8 cellular contexts compared by ENCODE assay signal in the genomic region with DNA sequence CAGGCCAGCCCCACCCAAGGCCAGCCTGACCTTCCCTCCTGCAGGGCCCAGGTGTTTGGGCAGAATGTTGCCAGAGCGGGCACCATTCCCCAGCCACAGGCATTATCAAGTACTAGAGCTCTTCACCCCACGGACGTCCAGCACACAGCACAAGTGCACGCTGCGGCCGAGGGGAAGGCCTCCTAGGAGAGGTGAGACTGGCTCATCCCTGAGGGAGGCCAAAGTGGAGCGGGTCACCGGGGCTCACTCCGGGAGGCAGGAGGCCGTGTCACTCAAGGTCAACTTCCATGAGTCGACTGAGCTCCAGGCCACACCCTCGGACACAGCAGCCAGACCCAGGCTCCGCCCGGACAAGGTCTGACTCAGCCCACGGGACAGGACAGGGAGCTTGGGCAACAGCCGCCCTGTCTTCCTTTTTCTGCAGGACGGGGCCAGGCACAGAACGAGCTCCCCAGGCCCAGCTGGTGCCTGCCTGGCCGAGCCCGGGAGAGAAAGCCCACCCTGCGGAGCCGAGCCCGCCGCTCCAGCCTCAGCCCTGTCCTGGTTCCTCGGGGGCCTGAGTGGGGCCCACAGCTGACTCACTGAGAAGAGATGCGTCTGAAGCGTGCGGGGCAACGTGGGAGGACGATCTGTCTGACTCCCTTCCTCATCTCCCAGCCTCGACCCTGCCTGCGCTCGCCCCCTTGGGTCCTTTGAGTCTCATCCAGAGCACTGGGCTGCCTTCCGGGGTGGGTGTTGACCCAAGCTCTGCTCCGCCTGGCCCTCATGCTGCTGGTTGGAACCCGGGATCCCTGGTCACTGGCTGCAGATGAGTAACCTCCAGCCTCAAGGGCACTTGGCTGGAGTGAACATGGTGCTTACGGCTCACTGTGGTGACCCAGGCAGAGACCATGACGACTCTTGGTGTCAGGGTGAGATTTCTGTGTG. TPM values are rescaled to one million over a fixed set of nuclear protein-coding genes. Genes with fewer than 3 reads are reported as not detected.
DNase-seq lines count a peak whose midpoint lies in the region; ATAC-seq and TF ChIP-seq lines count a peak whose summit lies in the region.

No MANE protein-coding gene starts in this region.

- peak overlapping the region; percentile 1 to 69 (median 56) for H3K27ac ChIP-seq in right lobe of liver
- peak overlapping the region; percentile 77 for H3K27ac ChIP-seq in uterus

- peak; percentile 66 for TF ChIP-seq POLR2A in right lobe of liver (IDR thresholded peaks at IDR 0.05)
- peak; percentile 23 to 48 for TF ChIP-seq POLR2A in uterus (IDR thresholded peaks at IDR 0.05)

- DNase-seq in SIG-M5 treated with dmso at 0.1 percent for 504 hours (lab: John Stamatoyannopoulos, UW; ENCODE audit: unreplicated experiment) (peak; percentile 61), SIG-M5 (lab: John Stamatoyannopoulos, UW) (no peak), cardiac fibroblast (ENCODE audit: low read depth in 2 of 2) (peak; percentile 89 to 95), right lobe of liver (peak; percentile 95), uterus (peak; percentile 84 to 86), germinal center (ENCODE audit: low spot score) (no peak)

- H3K27me3 ChIP-seq in right lobe of liver (no peaks in the 10 kb centered on the region), uterus (no peaks in the 10 kb centered on the region)

- H3K4me1 ChIP-seq in right lobe of liver (peaks cover 0 to 17% (median 4%) of the 10 kb centered on the region in 4 donors), uterus (peaks cover 0 to 21% of the 10 kb centered on the region in 2 donors)

- TF ChIP-seq CTCF in cardiac fibroblast (IDR thresholded peaks at IDR 0.05; ENCODE audit: low read depth, low read length) (no peak), right lobe of liver (IDR thresholded peaks at IDR 0.05) (no peak), uterus (IDR thresholded peaks at IDR 0.05) (no peak)

- H3K9me3 ChIP-seq in right lobe of liver (no peaks in the 10 kb centered on the region), uterus (no peaks in the 10 kb centered on the region)

- intact Hi-C loops in right lobe of liver (cut with DNase I) (no loop called here), uterus (cut with DNase I; ENCODE audit: low total_unique reads) (no loop called here)

- H3K36me3 ChIP-seq in right lobe of liver (no peaks in the 10 kb centered on the region), uterus (no peaks in the 10 kb centered on the region)

- H3K4me3 ChIP-seq in cardiac fibroblast (replicated peaks in 1 of 2; ENCODE audit: low read depth in 2 of 2, low read length in 2 of 2) (peak overlapping the region in 1 of 2 donors; percentile 38), right lobe of liver (peak overlapping the region in 1 of 3 donors; percentile 24), uterus (peak overlapping the region in 1 of 2 donors; percentile 17)

- ATAC-seq in right lobe of liver (peak; percentile 87 to 92 (median 89)), HG03175 (IDR thresholded peaks at IDR 0.05; ENCODE audit: unreplicated experiment) (no peak), HG03025 (IDR thresholded peaks at IDR 0.05; ENCODE audit: low FRiP score, unreplicated experiment) (no peak)

- WGBS in right lobe of liver (ENCODE audit: insufficient coverage, low coverage, low lambda C conversion rate, missing lambda C conversion rate): 24% methylated on average over 5 of the region's 38 CpGs

RNA-seq across cellular contexts. Expression of a gene that starts 1.6 kb away (rescaled TPM):
- total RNA-seq in right lobe of liver (1 to 10 TPM; 2.9 to 9.0 (median 5.2) TPM), uterus (10 to 100 TPM in 1 of 4 donors, 1 to 10 TPM in 3; 1.2 to 12.6 (median 2.8) TPM)

RNA-seq across cellular contexts. Expression of a gene that starts 13.0 kb away (rescaled TPM):
- 1 to 10 TPM; 6.9 to 9.2 (median 8.4) TPM for total RNA-seq in right lobe of liver
- 1 to 10 TPM in 2 of 4 donors, not detected in 2; 4.6 to 9.9 TPM for total RNA-seq in uterus

RNA-seq across cellular contexts. Expression of a gene that starts 13.2 kb away (rescaled TPM):
- 100 to 1,000 TPM in 4 of 6 experiments, 10 to 100 TPM in 2; 78.2 to 225 (median 162) TPM for total RNA-seq in right lobe of liver
- total RNA-seq in uterus: 100 to 1,000 TPM in 1 of 4 donors, 10 to 100 TPM in 3; 24.1 to 168 (median 64.2) TPM

RNA-seq across cellular contexts. Expression of a gene that starts 18.3 kb away (rescaled TPM):
- total RNA-seq in right lobe of liver (10 to 100 TPM; 13.0 to 23.5 (median 14.7) TPM), uterus (10 to 100 TPM; 17.7 to 80.6 (median 53.4) TPM)

Comparison
In these comparisons a context has a peak if more than half of its experiments do, and no peak if none do; other contexts are left out.
1. DNase-seq: peak in SIG-M5 treated with dmso at 0.1 percent for 504 hours (single experiment), cardiac fibroblast (2 of 2), right lobe of liver (3 of 3) and uterus (2 of 2); none in SIG-M5 (single experiment) and germinal center (single experiment).
2. ATAC-seq: peak in right lobe of liver (4 of 4); none in HG03175 (single experiment) and HG03025 (single experiment).